1 cellular context compared by ENCODE assay signal in genomic region chr17:43384476-43384862, GRCh38.
TF ChIP-seq lines count a peak whose summit lies in the region.

No MANE protein-coding gene starts in this region.

TF ChIP-seq in HepG2, 621 proteins besides CTCF, POLR2A, EP300 and RAD21 (continued from another document and continues in another):
- TF ChIP-seq MLXIP (CRISPR knock-in tag; IDR thresholded peaks at IDR 0.05; ENCODE audit: borderline replicate concordance) (no peak), NFE2 (CRISPR knock-in tag; IDR thresholded peaks at IDR 0.05) (no peak), GPN1 (CRISPR knock-in tag; IDR thresholded peaks at IDR 0.05; ENCODE audit: borderline replicate concordance) (no peak), SNAI1 (CRISPR knock-in tag; IDR thresholded peaks at IDR 0.05; ENCODE audit: borderline replicate concordance) (no peak), ISL2 (CRISPR knock-in tag; IDR thresholded peaks at IDR 0.05) (no peak), ESRRA (CRISPR knock-in tag; IDR thresholded peaks at IDR 0.05; ENCODE audit: low read depth) (peak; percentile 84; the same call in 1 of the 2 replicates), PCBP1 (IDR thresholded peaks at IDR 0.05; ENCODE audit: borderline replicate concordance, low read depth, low read length) (no peak), SRY (CRISPR knock-in tag; IDR thresholded peaks at IDR 0.05) (no peak), PAF1 (CRISPR knock-in tag; IDR thresholded peaks at IDR 0.05) (no peak), THRA (CRISPR knock-in tag; IDR thresholded peaks at IDR 0.05; ENCODE audit: borderline replicate concordance) (peak; percentile 68; the same call in 1 of the 2 replicates), PRPF4 (IDR thresholded peaks at IDR 0.05; ENCODE audit: low read depth, low read length, poor library complexity, severe bottlenecking) (no peak), ZNF331 (CRISPR knock-in tag; IDR thresholded peaks at IDR 0.05) (peak; percentile 79), DDIT3 (CRISPR knock-in tag; IDR thresholded peaks at IDR 0.05) (no peak), WIZ (CRISPR knock-in tag; IDR thresholded peaks at IDR 0.05) (peak; percentile 89; the same call in 1 of the 2 replicates), NFKB2 (CRISPR knock-in tag; IDR thresholded peaks at IDR 0.05; ENCODE audit: borderline replicate concordance) (no peak), NFYC (CRISPR knock-in tag; IDR thresholded peaks at IDR 0.05) (no peak), ATF3 (CRISPR knock-in tag; IDR thresholded peaks at IDR 0.05) (no peak), HOXA7 (CRISPR knock-in tag; IDR thresholded peaks at IDR 0.05) (no peak), RXRA (CRISPR knock-in tag; IDR thresholded peaks at IDR 0.05) (peak; percentile 88), ZNF253 (CRISPR knock-in tag; IDR thresholded peaks at IDR 0.05; ENCODE audit: borderline replicate concordance) (no peak), ZNF274 (CRISPR knock-in tag; IDR thresholded peaks at IDR 0.05) (peak; percentile 94), AKNA (CRISPR knock-in tag; IDR thresholded peaks at IDR 0.05; ENCODE audit: borderline replicate concordance) (no peak), ZNF136 (CRISPR knock-in tag; IDR thresholded peaks at IDR 0.05; ENCODE audit: low read depth) (no peak), ZNF142 (CRISPR knock-in tag; IDR thresholded peaks at IDR 0.05) (no peak), MZF1 (CRISPR knock-in tag; IDR thresholded peaks at IDR 0.05; ENCODE audit: borderline replicate concordance) (no peak), HNF1A (IDR thresholded peaks at IDR 0.05; ENCODE audit: low read depth) (no peak; the same call in 1 of the 2 replicates), HNF1A (CRISPR knock-in tag; IDR thresholded peaks at IDR 0.05; ENCODE audit: borderline replicate concordance) (no peak), ZBTB21 (CRISPR knock-in tag; IDR thresholded peaks at IDR 0.05) (no peak), HMG20A (CRISPR knock-in tag; IDR thresholded peaks at IDR 0.05; ENCODE audit: borderline replicate concordance) (peak; percentile 57; the same call in 1 of the 2 replicates), TEF (CRISPR knock-in tag; IDR thresholded peaks at IDR 0.05) (no peak), ARID2 (CRISPR knock-in tag; IDR thresholded peaks at IDR 0.05; ENCODE audit: borderline replicate concordance) (no peak), ZEB1 (IDR thresholded peaks at IDR 0.05; ENCODE audit: insufficient replicate concordance, low read depth) (no peak), RBFOX2 (IDR thresholded peaks at IDR 0.05; ENCODE audit: low read depth, low read length) (0 out of 2 replicates have a peak, but pooled peaks have one; percentile 40), ZNF20 (CRISPR knock-in tag; IDR thresholded peaks at IDR 0.05) (no peak), ZBTB43 (CRISPR knock-in tag; conservative IDR thresholded peaks at IDR 0.05) (no peak), FOXK1 (CRISPR knock-in tag; IDR thresholded peaks at IDR 0.05; ENCODE audit: borderline replicate concordance, low read depth) (peak; percentile 58; the same call in 1 of the 2 replicates)
